8 cellular contexts compared by ENCODE assay signal in the genomic region with DNA sequence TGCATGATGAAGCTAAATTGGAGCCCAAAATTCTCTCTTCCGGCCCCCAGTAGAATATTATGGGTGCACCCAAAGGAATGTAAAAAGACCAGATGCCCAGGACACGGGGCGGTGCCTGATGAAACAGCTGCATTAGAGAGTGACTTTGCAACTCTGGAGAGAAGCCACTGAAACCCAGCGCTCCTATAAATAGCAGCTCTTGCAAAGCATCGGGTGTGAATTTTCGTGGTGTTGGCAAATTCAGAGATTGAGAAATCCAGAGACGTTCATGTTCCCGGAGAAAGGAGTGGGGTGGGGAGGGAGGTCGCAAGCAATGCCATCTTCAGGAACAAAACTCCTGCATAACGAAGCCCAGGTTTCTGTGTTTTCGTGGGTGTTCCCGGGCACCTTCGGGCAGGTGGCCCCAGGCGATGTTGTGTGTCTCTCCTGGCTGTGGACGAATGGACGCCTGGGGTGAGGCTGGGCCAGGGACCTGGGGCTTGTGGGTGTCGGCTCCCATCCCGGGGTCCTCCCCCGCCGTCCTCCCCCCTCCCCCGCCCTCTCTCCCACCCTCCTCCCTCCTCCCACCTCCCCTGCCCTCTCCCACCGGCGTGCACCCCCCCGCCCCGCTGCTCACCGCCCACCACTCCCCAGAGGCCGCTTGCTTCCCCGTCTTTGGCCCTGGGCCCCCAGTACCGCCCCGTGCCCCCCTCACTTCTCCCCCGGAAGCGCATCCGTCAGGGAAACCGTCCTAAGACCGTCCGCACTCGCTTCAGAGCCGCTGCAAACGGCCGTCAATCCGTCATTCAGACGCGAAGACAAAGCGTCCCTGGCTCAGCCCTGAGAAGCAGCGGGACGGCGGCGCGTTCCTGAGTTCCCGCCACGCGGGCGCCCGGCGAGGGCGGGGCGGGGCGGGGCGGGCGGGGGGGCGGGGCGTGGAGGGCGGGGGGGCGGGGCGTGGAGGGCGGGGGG. TPM values are rescaled to one million over a fixed set of nuclear protein-coding genes. Genes with fewer than 3 reads are reported as not detected.
DNase-seq lines count a peak whose midpoint lies in the region; ATAC-seq and TF ChIP-seq lines count a peak whose summit lies in the region.

No MANE protein-coding gene starts in this region.

- TF ChIP-seq POLR2A in HCT116 (IDR thresholded peaks at IDR 0.05; ENCODE audit: borderline replicate concordance, extremely low read depth, insufficient read depth, insufficient read length) = no peak

- peak overlapping the region; percentile 25; the same call in 1 of the 2 replicates for H3K9ac ChIP-seq in HCT116 (ENCODE audit: low read length)

- no peaks in the 10 kb centered on the region for H3K9me3 ChIP-seq in HCT116 (ENCODE audit: control insufficient read depth in 1 of 2, insufficient read depth in 1 of 2, low read depth in 1 of 2, low read length in 2 of 2)
- H3K9me3 ChIP-seq in right atrium auricular region = no peaks in the 10 kb centered on the region

- H2AFZ ChIP-seq in HCT116 (ENCODE audit: low read depth, low read length, poor library complexity, severe bottlenecking) = no peak overlapping the region

- RAD21 ChIA-PET in HCT116 (lab: Charles Lee; ENCODE audit: low non-redundant PET in 1 of 2, low total read pairs in 2 of 2, uncharacterized antibody in 2 of 2, unreplicated experiment in 2 of 2) = interaction anchor here in 1 of 2 experiments (0.6 kb wide), 1 partner anchor 52 kb away, joined by 3 read pairs; no protein-coding TSS in a partner anchor

- H3K27me3 ChIP-seq in HCT116 (ENCODE audit: insufficient read depth, low read length) (no peaks in the 10 kb centered on the region), right atrium auricular region (no peaks in the 10 kb centered on the region)

- POLR2A ChIA-PET in HCT116 (lab: Charles Lee) = no interaction called here

- no peaks in the 10 kb centered on the region for H3K9me2 ChIP-seq in HCT116 (ENCODE audit: insufficient read depth)

- no peak for TF ChIP-seq CTCF in AG10803 (conservative IDR thresholded peaks at IDR 0.05; ENCODE audit: low read length)
- no peak for TF ChIP-seq CTCF in HCT116 (IDR thresholded peaks at IDR 0.05 in 2 of 3, conservative IDR thresholded peaks at IDR 0.05 in 1 of 3; ENCODE audit: borderline replicate concordance in 1 of 3, insufficient read depth in 1 of 3, low read depth in 2 of 3, low read length in 2 of 3)
- no peak for TF ChIP-seq CTCF in right atrium auricular region (IDR thresholded peaks at IDR 0.05)

- no peaks in the 10 kb centered on the region for H4K20me1 ChIP-seq in HCT116 (ENCODE audit: insufficient read depth)

- intact Hi-C loops in HCT116 (cut with micrococcal nuclease) = no loop called here

- H3K4me3 ChIP-seq in AG10803 (ENCODE audit: low read length) (peak overlapping the region; percentile 76), HCT116 (replicated peaks in 1 of 2; ENCODE audit: low read depth in 1 of 2, low read length in 2 of 2) (peak overlapping the region; percentile 33 to 36), right atrium auricular region (peak overlapping the region; percentile 30 to 59)

- CTCF ChIA-PET in HCT116 (lab: Charles Lee) = no interaction called here

- H3K4me2 ChIP-seq in HCT116 (ENCODE audit: low read length) = peak overlapping the region; percentile 78

- DNase-seq in AG10803 (ENCODE audit: low read depth) = peak; percentile 94
- DNase-seq in HCT116 (ENCODE audit: low read depth, low spot score) = no peak
- DNase-seq in SKM-1 treated with dmso at 0.1 percent for 144 hours (lab: John Stamatoyannopoulos, UW; ENCODE audit: unreplicated experiment) = peak; percentile 96
- DNase-seq in amniotic epithelial cell (ENCODE audit: low read depth) = peak; percentile 91
- DNase-seq in right atrium auricular region (ENCODE audit: low spot score) = peak; percentile 92
- DNase-seq in putamen (ENCODE audit: low spot score) = peak; percentile 64

- no peak overlapping the region for H3K27ac ChIP-seq in HCT116 (ENCODE audit: low read depth, low read length)
- H3K27ac ChIP-seq in right atrium auricular region = peak overlapping the region; percentile 72 to 78

- ATAC-seq in HCT116 (peak; percentile 60), HG03378 (IDR thresholded peaks at IDR 0.05; ENCODE audit: unreplicated experiment) (no peak), HG02759 (IDR thresholded peaks at IDR 0.05; ENCODE audit: unreplicated experiment) (no peak)

- H3K4me1 ChIP-seq in HCT116 (ENCODE audit: control insufficient read depth in 1 of 2, insufficient read depth in 2 of 2, low read length in 2 of 2) = peaks cover 9 to 11% of the 10 kb centered on the region in 2 experiments
- H3K4me1 ChIP-seq in right atrium auricular region = peaks cover 0 to 23% of the 10 kb centered on the region in 2 donors

- H3K36me3 ChIP-seq in HCT116 (ENCODE audit: control insufficient read depth in 1 of 2, insufficient read depth in 2 of 2, low read length in 2 of 2) (no peaks in the 10 kb centered on the region), right atrium auricular region (no peaks in the 10 kb centered on the region)

- no peaks in the 10 kb centered on the region for H3K79me2 ChIP-seq in HCT116 (ENCODE audit: insufficient read depth, low read length)

- BruUV-seq in HCT116 (replicated peaks; lab: Mats Ljungman, UMichigan) = no TSS peak

- TF ChIP-seq RAD21 in HCT116 (IDR thresholded peaks at IDR 0.05; ENCODE audit: low read depth) = no peak

TF ChIP-seq in HCT116, 20 proteins besides CTCF, POLR2A, EP300 and RAD21:
- TF ChIP-seq EZH2phosphoT487 (IDR thresholded peaks at IDR 0.05; ENCODE audit: borderline replicate concordance) (no peak), POLR2AphosphoS5 (IDR thresholded peaks at IDR 0.05; ENCODE audit: low read depth, low read length) (peak; percentile 35; the same call in 1 of the 2 replicates)
- TF ChIP-seq, protein P1, sequence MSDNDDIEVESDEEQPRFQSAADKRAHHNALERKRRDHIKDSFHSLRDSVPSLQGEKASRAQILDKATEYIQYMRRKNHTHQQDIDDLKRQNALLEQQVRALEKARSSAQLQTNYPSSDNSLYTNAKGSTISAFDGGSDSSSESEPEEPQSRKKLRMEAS (IDR thresholded peaks at IDR 0.05) = peak; percentile 36; the same call in 1 of the 2 replicates

RNA-seq across cellular contexts. Expression of a gene that starts 26.7 kb away (rescaled TPM):
- total RNA-seq in HCT116 (2021; ENCODE audit: unreplicated experiment) (28.5 TPM), right atrium auricular region (10 to 100 TPM; 29.6 to 41.0 TPM)
- polyA plus RNA-seq in HCT116 (2012) = 22.6 and 39.6 TPM in 2 replicates

RNA-seq across cellular contexts. Expression of a gene that starts 53.6 kb away (rescaled TPM):
- 14.0 TPM for total RNA-seq in HCT116 (2021; ENCODE audit: unreplicated experiment)
- 14.9 and 15.3 TPM in 2 replicates for polyA plus RNA-seq in HCT116 (2012)
- total RNA-seq in right atrium auricular region = under 1 TPM; 0.19 to 0.51 TPM
